In the genomic region with DNA sequence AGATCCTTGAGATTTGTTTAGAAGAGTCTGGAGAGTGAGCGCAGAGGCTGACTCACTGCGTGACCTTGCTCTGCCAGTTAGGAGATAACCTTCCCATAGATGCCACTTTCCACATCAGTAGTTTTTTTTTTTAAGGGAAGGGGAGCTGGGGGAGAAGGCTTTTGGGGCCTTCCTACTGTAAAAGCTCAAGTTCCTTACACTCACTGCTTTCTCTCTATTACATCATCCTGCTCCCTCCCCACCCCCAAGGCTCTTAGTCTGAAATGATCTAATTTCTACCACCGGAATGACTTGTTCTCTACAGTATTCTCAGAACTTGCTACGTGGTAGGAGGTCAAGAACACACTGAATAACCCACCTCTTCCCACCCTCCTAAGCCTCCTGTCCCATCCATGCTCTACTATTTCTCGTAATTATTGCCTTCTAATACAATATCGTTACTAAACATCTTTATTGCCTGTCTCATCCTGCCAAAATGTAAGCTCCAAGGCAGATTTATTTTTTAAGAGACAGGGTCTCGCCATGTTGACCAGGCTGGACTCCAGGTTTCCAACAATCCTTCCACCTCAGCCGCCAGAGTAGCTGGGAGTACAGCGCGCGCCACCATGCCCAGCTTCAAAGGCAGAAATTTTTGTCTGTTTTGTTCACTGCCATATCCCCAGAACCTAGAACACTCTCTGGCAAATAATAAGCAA, we compare ENCODE assay signal across 8 cellular contexts. TPM values are rescaled to one million over a fixed set of nuclear protein-coding genes. Genes with fewer than 3 reads are reported as not detected.
A peak's percentile ranks its signal among the peaks of the same experiment; 100 is the strongest.
DNase-seq lines count a peak whose midpoint lies in the region; ATAC-seq and TF ChIP-seq lines count a peak whose summit lies in the region.

No MANE protein-coding gene starts in this region.

- H3K27me3 ChIP-seq in GM06990 (replicated peaks; ENCODE audit: control insufficient read depth, insufficient read depth, low read length) (no peaks in the 10 kb centered on the region), MM.1S (replicated peaks; ENCODE audit: insufficient read depth, low read length) (peaks cover 6% of the 10 kb centered on the region), right cardiac atrium (ENCODE audit: control insufficient read depth, insufficient read depth) (no peaks in the 10 kb centered on the region)

- intact Hi-C loops in right cardiac atrium (cut with DNase I): no loop called here

- H3F3A ChIP-seq in MM.1S (ENCODE audit: insufficient read depth, low read length): no peaks in the 10 kb centered on the region

- no peaks in the 10 kb centered on the region for H3K27me3 Mint-ChIP-seq in activated T-cell treated with anti-CD3 and anti-CD28 coated beads, Interleukin-2, amount 50 U/mL, for 4 hours (ENCODE audit: low read depth)

- H3K4me2 ChIP-seq in MM.1S (ENCODE audit: low read depth, low read length): peak overlapping the region; percentile 71

- H3K4me1 ChIP-seq in MM.1S (ENCODE audit: low read length): peaks cover 4% of the 10 kb centered on the region; the same call in 1 of the 2 replicates
- peaks cover 7% of the 10 kb centered on the region for H3K4me1 ChIP-seq in right cardiac atrium (ENCODE audit: control insufficient read depth, insufficient read depth, low read length)

- H3K9me3 Mint-ChIP-seq in activated T-cell treated with anti-CD3 and anti-CD28 coated beads, Interleukin-2, amount 50 U/mL, for 4 hours: no peaks in the 10 kb centered on the region

- no peak for TF ChIP-seq CTCF in GM06990 (IDR thresholded peaks at IDR 0.05; ENCODE audit: insufficient read depth, low read length, poor library complexity, severe bottlenecking)
- no peak for TF ChIP-seq CTCF in MM.1S (IDR thresholded peaks at IDR 0.05; ENCODE audit: low read length)

- H3K9me3 ChIP-seq in MM.1S (replicated peaks; ENCODE audit: insufficient read depth, low read length) (no peaks in the 10 kb centered on the region), right cardiac atrium (ENCODE audit: control insufficient read depth, low read length) (no peaks in the 10 kb centered on the region)

- H3K4me3 Mint-ChIP-seq in activated T-cell treated with anti-CD3 and anti-CD28 coated beads, Interleukin-2, amount 50 U/mL, for 4 hours: peak overlapping the region; percentile 93

- 29% methylated on average over 11 of the region's 11 CpGs for WGBS in right cardiac atrium

- peak; percentile 15 to 32 for ATAC-seq in activated T-cell treated with anti-CD3 and anti-CD28 coated beads, Interleukin-2, amount 50 U/mL, for 4 hours
- ATAC-seq in right cardiac atrium (no peak), GM19467 (IDR thresholded peaks at IDR 0.05; ENCODE audit: unreplicated experiment) (no peak), HG03565 (IDR thresholded peaks at IDR 0.05; ENCODE audit: unreplicated experiment) (no peak)

- peaks cover 57% of the 10 kb centered on the region for H3K79me2 ChIP-seq in MM.1S (ENCODE audit: low read length)

- H3K9me2 ChIP-seq in MM.1S (replicated peaks; ENCODE audit: insufficient read depth, low read length): no peaks in the 10 kb centered on the region

- H3K36me3 ChIP-seq in GM06990 (ENCODE audit: control insufficient read depth, insufficient read depth, low read length) (no peaks in the 10 kb centered on the region; the same call in 1 of the 2 replicates), MM.1S (replicated peaks; ENCODE audit: insufficient read depth, low read length) (peaks cover 8% of the 10 kb centered on the region; the same call in 1 of the 2 replicates)

- H3K4me3 ChIP-seq in GM06990 (replicated peaks; ENCODE audit: low read depth, low read length) (peak overlapping the region; percentile 88), MM.1S (ENCODE audit: low read length) (peak overlapping the region; percentile 84), right cardiac atrium (ENCODE audit: low read length) (peak overlapping the region; percentile 75)

- H3K9ac ChIP-seq in MM.1S (ENCODE audit: low read length): peak overlapping the region; percentile 96

- H3K27ac ChIP-seq in MM.1S (ENCODE audit: low read length) (peak overlapping the region; percentile 86), right cardiac atrium (ENCODE audit: low read length) (peak overlapping the region; percentile 34)

- H3K36me3 Mint-ChIP-seq in activated T-cell treated with anti-CD3 and anti-CD28 coated beads, Interleukin-2, amount 50 U/mL, for 4 hours (ENCODE audit: insufficient read depth): peaks cover 24% of the 10 kb centered on the region

- H3K4me1 Mint-ChIP-seq in activated T-cell treated with anti-CD3 and anti-CD28 coated beads, Interleukin-2, amount 50 U/mL, for 4 hours (ENCODE audit: low read depth): peaks cover 31% of the 10 kb centered on the region

- peaks cover 5% of the 10 kb centered on the region; the same call in 1 of the 2 replicates for H4K20me1 ChIP-seq in MM.1S (ENCODE audit: insufficient read depth, low read length)

- no peak overlapping the region for H2AFZ ChIP-seq in MM.1S (ENCODE audit: low read length)

- DNase-seq in GM06990 (ENCODE audit: extremely low read depth, insufficient read length): peak; percentile 41
- DNase-seq in MM.1S: peak; percentile 38
- DNase-seq in activated T-cell treated with anti-CD3 and anti-CD28 coated beads, Interleukin-2, amount 50 U/mL, for 4 hours: peak; percentile 42
- DNase-seq in right cardiac atrium: no peak
- DNase-seq in stimulated activated CD4-positive, alpha-beta T cell treated with anti-CD3 and anti-CD28 coated beads, Interleukin-15, amount 100 ng/mL, for 24 hours: peak; percentile 77
- no peak for DNase-seq in HuH-7 (ENCODE audit: low spot score)

RNA-seq across cellular contexts. Expression of a gene that starts 1.2 kb away (rescaled TPM):
- 100 to 1,000 TPM; 286 to 342 (median 328) TPM for total RNA-seq in activated T-cell treated with anti-CD3 and anti-CD28 coated beads, Interleukin-2, amount 50 U/mL, for 4 hours
- 10 to 100 TPM; 55.4 to 66.2 (median 59.3) TPM for total RNA-seq in right cardiac atrium
- polyA plus RNA-seq in right cardiac atrium: 60.3 TPM

RNA-seq across cellular contexts. Expression of a gene that starts 1.7 kb away (rescaled TPM):
- not detected for total RNA-seq in activated T-cell treated with anti-CD3 and anti-CD28 coated beads, Interleukin-2, amount 50 U/mL, for 4 hours
- total RNA-seq in right cardiac atrium: not detected
- not detected for polyA plus RNA-seq in right cardiac atrium

RNA-seq across cellular contexts. Expression of a gene that starts 28.6 kb away (rescaled TPM):
- 1,000 to 10,000 TPM; 1,683 to 1,753 (median 1,705) TPM for total RNA-seq in activated T-cell treated with anti-CD3 and anti-CD28 coated beads, Interleukin-2, amount 50 U/mL, for 4 hours
- total RNA-seq in right cardiac atrium: 100 to 1,000 TPM; 451 to 525 (median 478) TPM
- 727 TPM for polyA plus RNA-seq in right cardiac atrium

RNA-seq across cellular contexts. Expression of a gene that starts 37.9 kb away (rescaled TPM):
- 1 to 10 TPM; 2.6 to 2.7 (median 2.7) TPM for total RNA-seq in activated T-cell treated with anti-CD3 and anti-CD28 coated beads, Interleukin-2, amount 50 U/mL, for 4 hours
- total RNA-seq in right cardiac atrium: 1 to 10 TPM; 4.3 to 7.1 (median 6.8) TPM
- polyA plus RNA-seq in right cardiac atrium: 9.8 TPM

RNA-seq across cellular contexts. Expression of a gene that starts 38.4 kb away (rescaled TPM):
- 100 to 1,000 TPM in 2 of 3 donors, 10 to 100 TPM in 1; 90.0 to 107 (median 103) TPM for total RNA-seq in activated T-cell treated with anti-CD3 and anti-CD28 coated beads, Interleukin-2, amount 50 U/mL, for 4 hours
- total RNA-seq in right cardiac atrium: 100 to 1,000 TPM; 132 to 175 (median 149) TPM
- polyA plus RNA-seq in right cardiac atrium: 296 TPM

Comparison
In these comparisons a context has a peak if more than half of its experiments do, and no peak if none do; other contexts are left out.
1. DNase-seq: peak in GM06990 (single experiment), MM.1S (single experiment), activated T-cell treated with anti-CD3 and anti-CD28 coated beads, Interleukin-2, amount 50 U/mL, for 4 hours (single experiment) and stimulated activated CD4-positive, alpha-beta T cell treated with anti-CD3 and anti-CD28 coated beads, Interleukin-15, amount 100 ng/mL, for 24 hours (single experiment); none in right cardiac atrium (0 of 3) and HuH-7 (single experiment).
2. ATAC-seq: peak in activated T-cell treated with anti-CD3 and anti-CD28 coated beads, Interleukin-2, amount 50 U/mL, for 4 hours (2 of 2); none in right cardiac atrium (0 of 2), GM19467 (single experiment) and HG03565 (single experiment).
3. RNA of a gene that starts 1.2 kb away (total RNA-seq): 286 to 342 TPM in activated T-cell treated with anti-CD3 and anti-CD28 coated beads, Interleukin-2, amount 50 U/mL, for 4 hours; 55.4 to 66.2 TPM in right cardiac atrium; every median in the first group is over 4 times any median in the second.
4. Peak in every context shown above with its lines, with median percentiles within 50 percentile points of each other: H3K4me3 ChIP-seq.